ENCODE assay signal across 30 cellular contexts in genomic region chr4:2065106-2065930, GRCh38. TPM values are rescaled to one million over a fixed set of nuclear protein-coding genes. Genes with fewer than 3 reads are reported as not detected.
DNase-seq lines count a peak whose midpoint lies in the region; ATAC-seq and TF ChIP-seq lines count a peak whose summit lies in the region.
"Had no signal": no experiment of that assay in that cellular context is flagged by ENCODE, and none has a peak within 500 bp of the region (broad histone marks: within the 10 kb centered on the region; RNA-seq: fewer than 3 reads in every experiment).

No MANE protein-coding gene starts in this region.

- intact Hi-C loops in mucosa of descending colon (cut with DNase I, micrococcal nuclease), result no loop called here

- H3K27ac Mint-ChIP-seq in stimulated activated naive CD8-positive, alpha-beta T cell treated with anti-CD3 and anti-CD28 coated beads, Interleukin-15, amount 100 ng/mL, for 72 hours, result no peak overlapping the region
- H3K27ac Mint-ChIP-seq: activated CD4-positive, alpha-beta T cell treated with anti-CD3 and anti-CD28 coated beads, Interleukin-2, amount 10 ng/mL, durations not matched to agents 7 days and 5 days; activated naive CD4-positive, alpha-beta T cell treated with anti-CD3 and anti-CD28 coated beads for 36 hours had no signal

- in situ Hi-C loops in ACHN (cut with HindIII; ENCODE audit: low pct_ligation_motif_present, low pct_unique_long_range_greater_than_20kb, low sequenced_read_pairs), result no loop called here

- peaks cover 6% of the 10 kb centered on the region for H3K4me1 ChIP-seq in mucosa of descending colon (ENCODE audit: low read depth)
- H3K4me1 ChIP-seq: breast epithelium, prostate gland had no signal

- no peak for TF ChIP-seq CTCF in mucosa of descending colon (IDR thresholded peaks at IDR 0.05)

- peak; percentile 17 for DNase-seq in activated CD4-positive, CD25-positive, alpha-beta regulatory T cell treated with anti-CD3 and anti-CD28 coated beads, Interleukin-2, amount 50 U/mL, for 72 hours
- peak; percentile 2 for DNase-seq in stimulated activated naive CD8-positive, alpha-beta T cell treated with anti-CD3 and anti-CD28 coated beads, Interleukin-15, Interleukin-2, amounts not matched to agents 100 U/mL and 50 U/mL, for 24 hours
- DNase-seq in stimulated activated naive CD8-positive, alpha-beta T cell treated with anti-CD3 and anti-CD28 coated beads, Interleukin-15, amount 100 ng/mL, for 72 hours, result no peak
- DNase-seq in mucosa of descending colon (peak in 2 of 3 donors; percentile 16 to 19), ACHN (no peak), NOMO-1 treated with dmso at 0.1 percent for 144 hours (lab: John Stamatoyannopoulos, UW; ENCODE audit: unreplicated experiment) (no peak)
- DNase-seq: activated CD4-positive, alpha-beta T cell treated with anti-CD3 and anti-CD28 coated beads, Interleukin-2, amount 10 ng/mL, durations not matched to agents 7 days and 5 days; activated naive CD4-positive, alpha-beta T cell treated with anti-CD3 and anti-CD28 coated beads for 36 hours; activated T-cell treated with anti-CD3 and anti-CD28 coated beads, Interleukin-2, amount 50 U/mL, for 48 hours; amniotic stem cell; CD4-positive, CD25-positive, alpha-beta regulatory T cell; effector CD8-positive, alpha-beta T cell; HCEC 1CT; KG1; mesendoderm; MG63; NCI-H1105; NCI-H187 treated with DMSO at 0.1 percent for 48 hours; NCI-H526 treated with DMSO at 0.1 percent for 48 hours; NK-92 treated with Interleukin-12 subunit alpha and Interleukin-12 subunit beta, amount 100 ng/mL, for 24 hours; stimulated activated CD4-positive, alpha-beta T cell treated with anti-CD3 and anti-CD28 coated beads, Interleukin-15, amount 100 ng/mL, for 24 hours; stimulated activated CD4-positive, alpha-beta T cell treated with anti-CD3 and anti-CD28 coated beads, Interleukin-4, amount 100 ng/mL, for 4 hours; T1000 had no signal

- H3K9me3 Mint-ChIP-seq in stimulated activated naive CD8-positive, alpha-beta T cell treated with anti-CD3 and anti-CD28 coated beads, Interleukin-15, amount 100 ng/mL, for 72 hours, result no peaks in the 10 kb centered on the region
- H3K9me3 Mint-ChIP-seq: activated CD4-positive, alpha-beta T cell treated with anti-CD3 and anti-CD28 coated beads, Interleukin-2, amount 10 ng/mL, durations not matched to agents 7 days and 5 days; activated naive CD4-positive, alpha-beta T cell treated with anti-CD3 and anti-CD28 coated beads for 36 hours; CD4-positive, CD25-positive, alpha-beta regulatory T cell had no signal

- H3K4me3 ChIP-seq in mucosa of descending colon, result no peak overlapping the region
- H3K4me3 ChIP-seq: breast epithelium, coronary artery, MG63, prostate gland had no signal

- no peaks in the 10 kb centered on the region for H3K4me1 Mint-ChIP-seq in stimulated activated naive CD8-positive, alpha-beta T cell treated with anti-CD3 and anti-CD28 coated beads, Interleukin-15, amount 100 ng/mL, for 72 hours
- H3K4me1 Mint-ChIP-seq: activated CD4-positive, alpha-beta T cell treated with anti-CD3 and anti-CD28 coated beads, Interleukin-2, amount 10 ng/mL, durations not matched to agents 7 days and 5 days; CD4-positive, CD25-positive, alpha-beta regulatory T cell had no signal

- H3K27me3 Mint-ChIP-seq in stimulated activated naive CD8-positive, alpha-beta T cell treated with anti-CD3 and anti-CD28 coated beads, Interleukin-15, amount 100 ng/mL, for 72 hours, result peaks cover 13% of the 10 kb centered on the region
- H3K27me3 Mint-ChIP-seq: CD4-positive, CD25-positive, alpha-beta regulatory T cell had no signal

- no peaks in the 10 kb centered on the region for H3K9me3 ChIP-seq in mucosa of descending colon
- H3K9me3 ChIP-seq: breast epithelium, MG63, neutrophil, prostate gland had no signal

- no peak overlapping the region for H3K4me3 Mint-ChIP-seq in stimulated activated naive CD8-positive, alpha-beta T cell treated with anti-CD3 and anti-CD28 coated beads, Interleukin-15, amount 100 ng/mL, for 72 hours
- H3K4me3 Mint-ChIP-seq: activated CD4-positive, alpha-beta T cell treated with anti-CD3 and anti-CD28 coated beads, Interleukin-2, amount 10 ng/mL, durations not matched to agents 7 days and 5 days; activated naive CD4-positive, alpha-beta T cell treated with anti-CD3 and anti-CD28 coated beads for 36 hours had no signal

- ATAC-seq in activated CD4-positive, CD25-positive, alpha-beta regulatory T cell treated with anti-CD3 and anti-CD28 coated beads, Interleukin-2, amount 50 U/mL, for 24 hours, result no peak
- no peak for ATAC-seq in stimulated activated naive CD8-positive, alpha-beta T cell treated with anti-CD3 and anti-CD28 coated beads, Interleukin-15, Interleukin-2, amounts not matched to agents 100 U/mL and 50 U/mL, for 24 hours
- no peak for ATAC-seq in stimulated activated naive CD8-positive, alpha-beta T cell treated with anti-CD3 and anti-CD28 coated beads, Interleukin-15, amount 100 ng/mL, for 72 hours
- ATAC-seq in mucosa of descending colon, result no peak
- no peak for ATAC-seq in HG03520 (IDR thresholded peaks at IDR 0.05; ENCODE audit: unreplicated experiment)
- ATAC-seq: left lobe of liver had no signal

- no peaks in the 10 kb centered on the region for H3K36me3 ChIP-seq in mucosa of descending colon (ENCODE audit: low read depth)
- H3K36me3 ChIP-seq: breast epithelium, MG63, neutrophil, prostate gland had no signal

RNA-seq across cellular contexts. Expression of gene NAT8L, which starts 6.2 kb away (rescaled TPM):
- total RNA-seq in mucosa of descending colon, result under 1 TPM; 0.24 to 0.66 (median 0.26) TPM

RNA-seq across cellular contexts. Expression of gene NELFA, which starts 56.5 kb away (rescaled TPM):
- 10 to 100 TPM; 31.1 to 34.2 (median 31.5) TPM for total RNA-seq in mucosa of descending colon

Comparison
In these comparisons a context has a peak if more than half of its experiments do, and no peak if none do; other contexts are left out.
1. DNase-seq: peak in activated CD4-positive, CD25-positive, alpha-beta regulatory T cell treated with anti-CD3 and anti-CD28 coated beads, Interleukin-2, amount 50 U/mL, for 72 hours (single experiment), stimulated activated naive CD8-positive, alpha-beta T cell treated with anti-CD3 and anti-CD28 coated beads, Interleukin-15, Interleukin-2, amounts not matched to agents 100 U/mL and 50 U/mL, for 24 hours (single experiment) and mucosa of descending colon (2 of 3); none in stimulated activated naive CD8-positive, alpha-beta T cell treated with anti-CD3 and anti-CD28 coated beads, Interleukin-15, amount 100 ng/mL, for 72 hours (0 of 2), ACHN (single experiment) and NOMO-1 treated with dmso at 0.1 percent for 144 hours (single experiment).